ENCODE assay signal across 13 cellular contexts in genomic region chr13:44719857-44720671, GRCh38.
DNase-seq lines count a peak whose midpoint lies in the region; ATAC-seq and TF ChIP-seq lines count a peak whose summit lies in the region.
"Had no signal": no experiment of that assay in that cellular context is flagged by ENCODE, and none has a peak within 500 bp of the region (broad histone marks: within the 10 kb centered on the region; RNA-seq: fewer than 3 reads in every experiment).

No MANE protein-coding gene starts in this region.

- H3K36me3 Mint-ChIP-seq in neural progenitor cell, result no peaks in the 10 kb centered on the region
- H3K36me3 Mint-ChIP-seq in activated T-helper 2 cell treated with anti-CD3 and anti-CD28 coated beads, Interferon-gamma antibody, Interleukin-2, Interleukin-4, amounts not matched to agents 10 μg/mL and 5 μg/mL and 100 μg/mL, durations not matched to agents 14 hours and 24 hours and 36 hours (ENCODE audit: low read depth), result no peaks in the 10 kb centered on the region
- H3K36me3 Mint-ChIP-seq: CD4-positive, CD25-positive, alpha-beta regulatory T cell had no signal

- no peak overlapping the region for H3K4me3 Mint-ChIP-seq in neural progenitor cell
- no peak overlapping the region for H3K4me3 Mint-ChIP-seq in activated T-helper 2 cell treated with anti-CD3 and anti-CD28 coated beads, Interferon-gamma antibody, Interleukin-2, Interleukin-4, amounts not matched to agents 10 μg/mL and 5 μg/mL and 100 μg/mL, durations not matched to agents 14 hours and 24 hours and 36 hours (ENCODE audit: low read depth)
- H3K4me3 Mint-ChIP-seq: CD4-positive, CD25-positive, alpha-beta regulatory T cell had no signal

- H3K4me2 ChIP-seq in PC-3 (ENCODE audit: low read length), result no peak overlapping the region
- H3K4me2 ChIP-seq in neural progenitor cell, result no peak overlapping the region

- POLR2A ChIA-PET in PC-3 (lab: Charles Lee; ENCODE audit: unreplicated experiment), result no interaction called here

- H3K4me3 ChIP-seq in AG09309 (ENCODE audit: control insufficient read depth, low read depth, low read length) (no peak overlapping the region), PC-3 (ENCODE audit: low read length) (no peak overlapping the region), neural progenitor cell (no peak overlapping the region)
- H3K4me3 ChIP-seq: GM12878 had no signal

- intact Hi-C loops in PC-3 (cut with micrococcal nuclease), result loop anchor here (1.0 to 10.0 kb wide), 2 partner anchors 39 to 235 kb away; no protein-coding TSS in a partner anchor
- intact Hi-C loops in activated T-helper 2 cell treated with anti-CD3 and anti-CD28 coated beads, Interferon-gamma antibody, Interleukin-2, Interleukin-4, amounts not matched to agents 10 μg/mL and 5 μg/mL and 100 μg/mL, durations not matched to agents 14 hours and 24 hours and 36 hours (cut with micrococcal nuclease), result no loop called here

- no peaks in the 10 kb centered on the region for H4K20me1 ChIP-seq in PC-3 (ENCODE audit: low read length)
- H4K20me1 ChIP-seq in neural progenitor cell (ENCODE audit: low read depth), result no peaks in the 10 kb centered on the region

- H3K9ac ChIP-seq in PC-3 (ENCODE audit: low read length) (no peak overlapping the region), neural progenitor cell (no peak overlapping the region)

- peaks cover 3% of the 10 kb centered on the region for H3K27me3 Mint-ChIP-seq in neural progenitor cell (ENCODE audit: insufficient read depth, low read depth)
- peaks cover 3% of the 10 kb centered on the region for H3K27me3 Mint-ChIP-seq in activated T-helper 2 cell treated with anti-CD3 and anti-CD28 coated beads, Interferon-gamma antibody, Interleukin-2, Interleukin-4, amounts not matched to agents 10 μg/mL and 5 μg/mL and 100 μg/mL, durations not matched to agents 14 hours and 24 hours and 36 hours (ENCODE audit: low read depth)

- no peaks in the 10 kb centered on the region for H3K9me2 ChIP-seq in PC-3 (replicated peaks; ENCODE audit: low read length)

- peaks cover 22% of the 10 kb centered on the region for H3K4me1 ChIP-seq in PC-3 (ENCODE audit: insufficient read depth, low read length)
- no peaks in the 10 kb centered on the region for H3K4me1 ChIP-seq in neural progenitor cell

- no peak overlapping the region for H2AFZ ChIP-seq in PC-3 (ENCODE audit: low read length)
- H2AFZ ChIP-seq in neural progenitor cell (replicated peaks), result peak overlapping the region; percentile 5

- H3K36me3 ChIP-seq in PC-3 (ENCODE audit: low read depth, low read length), result no peaks in the 10 kb centered on the region
- H3K36me3 ChIP-seq in neural progenitor cell, result no peaks in the 10 kb centered on the region

- H3K27ac Mint-ChIP-seq in neural progenitor cell, result no peak overlapping the region
- H3K27ac Mint-ChIP-seq in activated T-helper 2 cell treated with anti-CD3 and anti-CD28 coated beads, Interferon-gamma antibody, Interleukin-2, Interleukin-4, amounts not matched to agents 10 μg/mL and 5 μg/mL and 100 μg/mL, durations not matched to agents 14 hours and 24 hours and 36 hours, result no peak overlapping the region
- H3K27ac Mint-ChIP-seq: CD4-positive, CD25-positive, alpha-beta regulatory T cell had no signal

- H3K27me3 ChIP-seq in PC-3 (ENCODE audit: low read length) (no peaks in the 10 kb centered on the region), neural progenitor cell (no peaks in the 10 kb centered on the region)

- no peaks in the 10 kb centered on the region for H3K79me2 ChIP-seq in PC-3 (ENCODE audit: low read length)
- no peaks in the 10 kb centered on the region for H3K79me2 ChIP-seq in neural progenitor cell (ENCODE audit: low read depth)

- peak; percentile 56 for ATAC-seq in PC-3
- no peak for ATAC-seq in HG03457 (IDR thresholded peaks at IDR 0.05; ENCODE audit: unreplicated experiment)
- no peak for ATAC-seq in HG03565 (IDR thresholded peaks at IDR 0.05; ENCODE audit: unreplicated experiment)
- ATAC-seq in HG02885 (IDR thresholded peaks at IDR 0.05; ENCODE audit: poor library complexity, unreplicated experiment), result no peak
- ATAC-seq: esophagus mucosa, GM12878 had no signal

- peaks cover 3% of the 10 kb centered on the region for H3K9me3 Mint-ChIP-seq in neural progenitor cell
- H3K9me3 Mint-ChIP-seq in activated T-helper 2 cell treated with anti-CD3 and anti-CD28 coated beads, Interferon-gamma antibody, Interleukin-2, Interleukin-4, amounts not matched to agents 10 μg/mL and 5 μg/mL and 100 μg/mL, durations not matched to agents 14 hours and 24 hours and 36 hours, result no peaks in the 10 kb centered on the region

- H3K4me1 Mint-ChIP-seq in neural progenitor cell, result no peaks in the 10 kb centered on the region
- no peaks in the 10 kb centered on the region for H3K4me1 Mint-ChIP-seq in activated T-helper 2 cell treated with anti-CD3 and anti-CD28 coated beads, Interferon-gamma antibody, Interleukin-2, Interleukin-4, amounts not matched to agents 10 μg/mL and 5 μg/mL and 100 μg/mL, durations not matched to agents 14 hours and 24 hours and 36 hours (ENCODE audit: low read depth)
- H3K4me1 Mint-ChIP-seq: CD4-positive, CD25-positive, alpha-beta regulatory T cell had no signal

- H3K9me3 ChIP-seq in PC-3 (ENCODE audit: low read length), result no peaks in the 10 kb centered on the region
- no peaks in the 10 kb centered on the region for H3K9me3 ChIP-seq in neural progenitor cell (ENCODE audit: low read depth)

- BruUV-seq in PC-3 (replicated peaks; lab: Mats Ljungman, UMichigan), result no TSS peak

- TF ChIP-seq CTCF in AG09309 (IDR thresholded peaks at IDR 0.05; ENCODE audit: control insufficient read depth, insufficient read depth, low read depth, low read length, missing control alignments) (no peak), PC-3 (conservative IDR thresholded peaks at IDR 0.05; ENCODE audit: low read depth, low read length) (no peak), neural progenitor cell (IDR thresholded peaks at IDR 0.05) (no peak)

- no peaks in the 10 kb centered on the region for H3F3A ChIP-seq in PC-3 (ENCODE audit: low read length, unreplicated experiment)
- H3F3A ChIP-seq in neural progenitor cell (ENCODE audit: low read depth), result no peaks in the 10 kb centered on the region

- peak overlapping the region; percentile 56 for H3K27ac ChIP-seq in PC-3 (ENCODE audit: low read length)
- H3K27ac ChIP-seq in neural progenitor cell, result no peak overlapping the region

- CTCF ChIA-PET in PC-3 (lab: Charles Lee), result no interaction called here

- DNase-seq in AG09309 (ENCODE audit: low read depth) (peak; percentile 71), PC-3 (peak; percentile 74), fibroblast of gingiva (ENCODE audit: low read depth) (peak; percentile 97), neural progenitor cell (ENCODE audit: low spot score) (no peak)
- DNase-seq in activated T-helper 2 cell treated with anti-CD3 and anti-CD28 coated beads, Interferon-gamma antibody, Interleukin-2, Interleukin-4, amounts not matched to agents 10 μg/mL and 5 μg/mL and 100 μg/mL, durations not matched to agents 14 hours and 24 hours and 36 hours (ENCODE audit: low spot score), result no peak
- DNase-seq: CD4-positive, CD25-positive, alpha-beta regulatory T cell; KBM-7; stimulated activated naive CD4-positive, alpha-beta T cell treated with Interleukin-2 at 50 U/mL for 16 hours had no signal

Comparison
In these comparisons a context has a peak if more than half of its experiments do, and no peak if none do; other contexts are left out.
1. DNase-seq: peak in AG09309 (single experiment), PC-3 (single experiment) and fibroblast of gingiva (single experiment); none in neural progenitor cell (single experiment) and activated T-helper 2 cell treated with anti-CD3 and anti-CD28 coated beads, Interferon-gamma antibody, Interleukin-2, Interleukin-4, amounts not matched to agents 10 μg/mL and 5 μg/mL and 100 μg/mL, durations not matched to agents 14 hours and 24 hours and 36 hours (single experiment).